Comparison of ENCODE assay signal across 17 cellular contexts in the genomic region with DNA sequence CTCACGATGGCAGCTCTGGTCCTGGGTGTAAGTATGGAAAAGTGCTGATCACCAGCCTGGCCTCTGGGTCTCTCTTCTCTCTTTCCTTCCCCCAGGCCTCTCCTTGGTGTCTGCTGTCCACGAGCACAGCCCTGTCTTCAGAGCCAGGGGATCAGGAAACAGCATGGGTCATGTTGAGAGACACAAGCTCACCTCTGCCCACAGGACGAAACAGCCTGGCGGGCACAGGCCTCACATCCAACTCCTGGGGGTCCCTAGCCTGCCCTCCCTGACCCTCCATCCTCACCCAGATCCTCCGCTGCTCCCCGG.
"Had no signal": no experiment of that assay in that cellular context is flagged by ENCODE, and none has a peak within 500 bp of the region (broad histone marks: within the 10 kb centered on the region; RNA-seq: fewer than 3 reads in every experiment).

No MANE protein-coding gene starts in this region.

- H3K27ac Mint-ChIP-seq: naive thymus-derived CD8-positive, alpha-beta T cell had no signal

- H3K36me3 ChIP-seq: esophagus muscularis mucosa, gastrocnemius medialis, heart right ventricle, stomach, thoracic aorta had no signal

- DNase-seq: effector memory CD4-positive, alpha-beta T cell; gastrocnemius medialis; heart right ventricle; kidney glomerular epithelial cell; mammary epithelial cell; mucosa of descending colon; naive thymus-derived CD8-positive, alpha-beta T cell; stimulated activated CD4-positive, alpha-beta T cell treated with anti-CD3 and anti-CD28 coated beads, Interleukin-2, amount 100 ng/mL, for 24 hours; stimulated activated CD4-positive, alpha-beta T cell treated with anti-CD3 and anti-CD28 coated beads, Interleukin-4, amount 100 ng/mL, for 4 hours; stimulated activated naive CD4-positive, alpha-beta T cell; stomach; trophoblast cell had no signal

- H3K4me3 ChIP-seq: coronary artery, esophagus muscularis mucosa, gastrocnemius medialis, heart right ventricle, mucosa of descending colon, stomach, thoracic aorta had no signal

- ATAC-seq: gastrocnemius medialis; heart right ventricle; mucosa of descending colon; naive thymus-derived CD8-positive, alpha-beta T cell; sciatic nerve had no signal

- H3K4me1 ChIP-seq: gastrocnemius medialis, heart right ventricle, stomach had no signal

- H3K27ac ChIP-seq: coronary artery, epithelial cell of prostate, esophagus muscularis mucosa, gastrocnemius medialis, heart right ventricle, stomach, thoracic aorta had no signal

- H3K4me3 Mint-ChIP-seq: naive thymus-derived CD8-positive, alpha-beta T cell had no signal

- H3K27me3 ChIP-seq: esophagus muscularis mucosa, gastrocnemius medialis, heart right ventricle, stomach had no signal

- H3K9me3 ChIP-seq: esophagus muscularis mucosa, gastrocnemius medialis, heart right ventricle, mucosa of descending colon, stomach, thoracic aorta had no signal

- H3K36me3 Mint-ChIP-seq: naive thymus-derived CD8-positive, alpha-beta T cell had no signal
